36 cellular contexts compared by ENCODE assay signal in the genomic region with DNA sequence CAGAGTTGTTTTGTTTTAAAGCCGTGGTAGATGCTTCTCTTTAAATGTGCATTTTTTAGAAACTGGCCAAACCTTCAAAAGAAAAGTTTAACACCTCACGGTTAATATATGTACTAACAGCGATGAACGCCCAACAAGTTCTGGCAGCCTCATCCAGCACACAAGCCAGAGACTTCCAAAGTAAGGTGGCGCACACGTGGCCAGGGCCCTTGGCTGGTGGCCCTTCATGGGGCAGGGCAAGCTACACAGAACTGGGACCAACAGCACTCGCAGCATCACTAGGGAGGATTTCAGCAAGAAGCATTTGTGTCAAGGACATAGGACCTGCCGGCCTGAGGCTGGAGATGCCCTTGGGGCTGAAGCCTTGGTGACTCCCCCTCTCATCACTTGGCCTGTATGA.
"Had no signal": no experiment of that assay in that cellular context is flagged by ENCODE, and none has a peak within 500 bp of the region (broad histone marks: within the 10 kb centered on the region; RNA-seq: fewer than 3 reads in every experiment).

No MANE protein-coding gene starts in this region.

- H3K27ac Mint-ChIP-seq: activated B cell treated with CpG ODN at 0.5 μM for 24 hours; activated CD4-positive, alpha-beta memory T cell treated with anti-CD3 and anti-CD28 coated beads for 36 hours; activated naive CD4-positive, alpha-beta T cell treated with anti-CD3 and anti-CD28 coated beads, Interleukin-2, amount 10 ng/mL, durations not matched to agents 7 days and 5 days; activated naive CD8-positive, alpha-beta T cell; activated naive CD8-positive, alpha-beta T cell treated with anti-CD3 and anti-CD28 coated beads, Interleukin-2, amount 50 U/mL, for 24 hours had no signal

- H3K27me3 ChIP-seq: Peyer's patch had no signal

- H3K27ac ChIP-seq: Peyer's patch, VCaP had no signal

- H3K27me3 Mint-ChIP-seq: activated B cell treated with CpG ODN at 0.5 μM for 24 hours; activated CD4-positive, alpha-beta memory T cell treated with anti-CD3 and anti-CD28 coated beads for 36 hours; activated naive CD4-positive, alpha-beta T cell treated with anti-CD3 and anti-CD28 coated beads, Interleukin-2, amount 10 ng/mL, durations not matched to agents 7 days and 5 days; activated naive CD8-positive, alpha-beta T cell; activated naive CD8-positive, alpha-beta T cell treated with anti-CD3 and anti-CD28 coated beads, Interleukin-2, amount 50 U/mL, for 24 hours; brain had no signal

- H3K9me3 ChIP-seq: Peyer's patch had no signal

- DNase-seq: activated B cell treated with CpG ODN at 0.5 μM for 24 hours; activated CD4-positive, alpha-beta memory T cell treated with anti-CD3 and anti-CD28 coated beads for 36 hours; activated CD4-positive, alpha-beta T cell treated with anti-CD3 and anti-CD28 coated beads for 4 hours; activated CD4-positive, alpha-beta T cell treated with anti-CD3 and anti-CD28 coated beads, Interleukin-2, amount 50 U/mL, for 1 hour; activated CD4-positive, CD25-positive, alpha-beta regulatory T cell treated with anti-CD3 and anti-CD28 coated beads, Interleukin-2, amount 50 U/mL, for 72 hours; activated CD8-positive, alpha-beta memory T cell treated with anti-CD3 and anti-CD28 coated beads, Interleukin-2, amount 50 U/mL, for 4 hours; activated effector memory CD4-positive, alpha-beta T cell treated with Interleukin-2 at 50 U/mL for 16 hours; activated naive CD4-positive, alpha-beta T cell treated with anti-CD3 and anti-CD28 coated beads, Interleukin-2, amount 10 ng/mL, durations not matched to agents 7 days and 5 days; activated naive CD8-positive, alpha-beta T cell treated with anti-CD3 and anti-CD28 coated beads, Interleukin-2, amount 50 U/mL, for 24 hours; activated T-cell treated with anti-CD3 and anti-CD28 coated beads for 4 hours; activated T-cell treated with anti-CD3 and anti-CD28 coated beads, Interleukin-2, amount 50 U/mL, for 48 hours; anterior cingulate cortex; Kasumi-1; KG1; MM.1S; MV-4-11; NCI-H1092; NCI-H1436 treated with DMSO at 0.1 percent for 48 hours; NCI-H187; NCI-H2029 treated with DMSO at 0.1 percent for 48 hours; NCI-H2107; NCI-H2171; NCI-H510A; NCI-H526; NCI-H748 treated with DMSO at 0.1 percent for 48 hours; NK-92 treated with Interleukin-12 subunit alpha and Interleukin-12 subunit beta, amount 100 ng/mL, for 24 hours; PC-3; Peyer's patch; RPMI8226; SW 1271; T-helper 1 cell; T-helper 2 cell; T-helper 9 cell had no signal

- H3K9me3 Mint-ChIP-seq: activated B cell treated with CpG ODN at 0.5 μM for 24 hours; activated CD4-positive, alpha-beta memory T cell treated with anti-CD3 and anti-CD28 coated beads for 36 hours; activated naive CD4-positive, alpha-beta T cell treated with anti-CD3 and anti-CD28 coated beads, Interleukin-2, amount 10 ng/mL, durations not matched to agents 7 days and 5 days; activated naive CD8-positive, alpha-beta T cell treated with anti-CD3 and anti-CD28 coated beads, Interleukin-2, amount 50 U/mL, for 24 hours; brain had no signal

- H3K4me3 ChIP-seq: Peyer's patch had no signal

- H3K4me3 Mint-ChIP-seq: activated B cell treated with CpG ODN at 0.5 μM for 24 hours; activated CD4-positive, alpha-beta memory T cell treated with anti-CD3 and anti-CD28 coated beads for 36 hours; activated naive CD4-positive, alpha-beta T cell treated with anti-CD3 and anti-CD28 coated beads, Interleukin-2, amount 10 ng/mL, durations not matched to agents 7 days and 5 days; activated naive CD8-positive, alpha-beta T cell; activated naive CD8-positive, alpha-beta T cell treated with anti-CD3 and anti-CD28 coated beads, Interleukin-2, amount 50 U/mL, for 24 hours; brain had no signal

- H3K4me1 ChIP-seq: Peyer's patch had no signal

- ATAC-seq: activated naive CD8-positive, alpha-beta T cell treated with anti-CD3 and anti-CD28 coated beads, Interleukin-2, amount 50 U/mL, for 24 hours; PC-3 had no signal
